ENCODE assay signal across 1 cellular context in genomic region chr11:65859134-65859811, GRCh38.
TF ChIP-seq lines count a peak whose summit lies in the region.

No MANE protein-coding gene starts in this region.

TF ChIP-seq in K562, 482 proteins besides CTCF, POLR2A, EP300 and RAD21 (continued from another document and continues in another):
- TF ChIP-seq SAP30 (IDR thresholded peaks at IDR 0.05; ENCODE audit: borderline replicate concordance, insufficient read depth, low read depth, low read length, poor library complexity, severe bottlenecking) (no peak), ARNT (IDR thresholded peaks at IDR 0.05) (no peak), ZFP30 (CRISPR knock-in tag; IDR thresholded peaks at IDR 0.05; ENCODE audit: borderline replicate concordance) (no peak), JUNB (CRISPR knock-in tag; conservative IDR thresholded peaks at IDR 0.05) (no peak), HNRNPUL1 (IDR thresholded peaks at IDR 0.05; ENCODE audit: low read length) (no peak), ZFP36 (IDR thresholded peaks at IDR 0.05; ENCODE audit: low read depth, low read length, partially characterized antibody) (peak; percentile 62), RB1 (IDR thresholded peaks at IDR 0.05; ENCODE audit: low read depth) (peak; percentile 75), ZNF436 (CRISPR knock-in tag; IDR thresholded peaks at IDR 0.05) (no peak), MLX (CRISPR knock-in tag; conservative IDR thresholded peaks at IDR 0.05) (no peak), ATF7 (IDR thresholded peaks at IDR 0.05) (peak; percentile 63; the same call in 1 of the 2 replicates), NONO (IDR thresholded peaks at IDR 0.05; ENCODE audit: low read depth in 2 of 2, low read length in 1 of 2) (peak; percentile 10 to 45; a peak in 1 of 4 replicates), C11orf30 (IDR thresholded peaks at IDR 0.05; ENCODE audit: low read depth) (no peak), SRSF1 (IDR thresholded peaks at IDR 0.05; ENCODE audit: low read depth, low read length) (no peak), ZNF395 (CRISPR knock-in tag; IDR thresholded peaks at IDR 0.05) (peak; percentile 95), PHF8 (IDR thresholded peaks at IDR 0.05; ENCODE audit: borderline replicate concordance, low read length) (peak; percentile 53; the same call in 1 of the 2 replicates), ZBED1 (IDR thresholded peaks at IDR 0.05) (0 out of 2 replicates have a peak, but pooled peaks have one; percentile 17), HMGN3 (IDR thresholded peaks at IDR 0.05; ENCODE audit: borderline replicate concordance, extremely low read depth, insufficient read length, low read depth, low read length) (peak; percentile 98), POLR2B (IDR thresholded peaks at IDR 0.05; ENCODE audit: low read depth, partially characterized antibody) (peak; percentile 94), MBD2 (IDR thresholded peaks at IDR 0.05; ENCODE audit: borderline replicate concordance, low read depth) (peak; percentile 59), CSDE1 (IDR thresholded peaks at IDR 0.05) (no peak), NCOA6 (IDR thresholded peaks at IDR 0.05) (no peak), CREB3L1 (IDR thresholded peaks at IDR 0.05; ENCODE audit: borderline replicate concordance, low read depth) (no peak), BRD9 (IDR thresholded peaks at IDR 0.05; ENCODE audit: low read depth, partially characterized antibody) (no peak), ETS2 (tag; IDR thresholded peaks at IDR 0.05; ENCODE audit: borderline replicate concordance, poor library complexity, severe bottlenecking) (no peak), ZNF212 (CRISPR knock-in tag; IDR thresholded peaks at IDR 0.05) (no peak), SAFB (IDR thresholded peaks at IDR 0.05; ENCODE audit: borderline replicate concordance, low read depth, low read length) (peak; percentile 20; the same call in 1 of the 2 replicates), FOXK2 (conservative IDR thresholded peaks at IDR 0.05 in 1 of 2, IDR thresholded peaks at IDR 0.05 in 1 of 2; ENCODE audit: low read depth in 2 of 2) (peak; percentile 4 to 41; a peak in 2 of 4 replicates), CC2D1A (IDR thresholded peaks at IDR 0.05) (no peak), SETDB1 (IDR thresholded peaks at IDR 0.05; ENCODE audit: low read length) (no peak), E4F1 (CRISPR knock-in tag; IDR thresholded peaks at IDR 0.05; ENCODE audit: borderline replicate concordance) (no peak), ZNF121 (CRISPR knock-in tag; conservative IDR thresholded peaks at IDR 0.05) (no peak), NFYB (IDR thresholded peaks at IDR 0.05; ENCODE audit: extremely low read depth, insufficient read length) (peak; percentile 26), MEIS2 (IDR thresholded peaks at IDR 0.05; ENCODE audit: partially characterized antibody) (no peak), LEF1 (IDR thresholded peaks at IDR 0.05) (no peak), ZNF316 (IDR thresholded peaks at IDR 0.05) (no peak), ZNF311 (CRISPR knock-in tag; IDR thresholded peaks at IDR 0.05) (no peak), ZNF174 (CRISPR knock-in tag; IDR thresholded peaks at IDR 0.05) (no peak), ZNF143 (CRISPR knock-in tag; IDR thresholded peaks at IDR 0.05) (peak; percentile 44; the same call in 1 of the 2 replicates), RFX5 (IDR thresholded peaks at IDR 0.05; ENCODE audit: low read depth, low read length) (no peak), ZNF778 (CRISPR knock-in tag; IDR thresholded peaks at IDR 0.05) (no peak), SRSF7 (optimal IDR thresholded peaks at IDR 0.05; ENCODE audit: low read depth, low read length) (no peak), ZNF280B (CRISPR knock-in tag; IDR thresholded peaks at IDR 0.05) (no peak)
- TF ChIP-seq, protein P1, sequence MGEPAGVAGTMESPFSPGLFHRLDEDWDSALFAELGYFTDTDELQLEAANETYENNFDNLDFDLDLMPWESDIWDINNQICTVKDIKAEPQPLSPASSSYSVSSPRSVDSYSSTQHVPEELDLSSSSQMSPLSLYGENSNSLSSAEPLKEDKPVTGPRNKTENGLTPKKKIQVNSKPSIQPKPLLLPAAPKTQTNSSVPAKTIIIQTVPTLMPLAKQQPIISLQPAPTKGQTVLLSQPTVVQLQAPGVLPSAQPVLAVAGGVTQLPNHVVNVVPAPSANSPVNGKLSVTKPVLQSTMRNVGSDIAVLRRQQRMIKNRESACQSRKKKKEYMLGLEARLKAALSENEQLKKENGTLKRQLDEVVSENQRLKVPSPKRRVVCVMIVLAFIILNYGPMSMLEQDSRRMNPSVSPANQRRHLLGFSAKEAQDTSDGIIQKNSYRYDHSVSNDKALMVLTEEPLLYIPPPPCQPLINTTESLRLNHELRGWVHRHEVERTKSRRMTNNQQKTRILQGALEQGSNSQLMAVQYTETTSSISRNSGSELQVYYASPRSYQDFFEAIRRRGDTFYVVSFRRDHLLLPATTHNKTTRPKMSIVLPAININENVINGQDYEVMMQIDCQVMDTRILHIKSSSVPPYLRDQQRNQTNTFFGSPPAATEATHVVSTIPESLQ (CRISPR knock-in tag; IDR thresholded peaks at IDR 0.05): no peak
- TF ChIP-seq, protein P2, sequence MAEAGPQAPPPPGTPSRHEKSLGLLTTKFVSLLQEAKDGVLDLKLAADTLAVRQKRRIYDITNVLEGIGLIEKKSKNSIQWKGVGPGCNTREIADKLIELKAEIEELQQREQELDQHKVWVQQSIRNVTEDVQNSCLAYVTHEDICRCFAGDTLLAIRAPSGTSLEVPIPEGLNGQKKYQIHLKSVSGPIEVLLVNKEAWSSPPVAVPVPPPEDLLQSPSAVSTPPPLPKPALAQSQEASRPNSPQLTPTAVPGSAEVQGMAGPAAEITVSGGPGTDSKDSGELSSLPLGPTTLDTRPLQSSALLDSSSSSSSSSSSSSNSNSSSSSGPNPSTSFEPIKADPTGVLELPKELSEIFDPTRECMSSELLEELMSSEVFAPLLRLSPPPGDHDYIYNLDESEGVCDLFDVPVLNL (CRISPR knock-in tag; IDR thresholded peaks at IDR 0.05; ENCODE audit: low read depth): no peak
- TF ChIP-seq, protein P3, sequence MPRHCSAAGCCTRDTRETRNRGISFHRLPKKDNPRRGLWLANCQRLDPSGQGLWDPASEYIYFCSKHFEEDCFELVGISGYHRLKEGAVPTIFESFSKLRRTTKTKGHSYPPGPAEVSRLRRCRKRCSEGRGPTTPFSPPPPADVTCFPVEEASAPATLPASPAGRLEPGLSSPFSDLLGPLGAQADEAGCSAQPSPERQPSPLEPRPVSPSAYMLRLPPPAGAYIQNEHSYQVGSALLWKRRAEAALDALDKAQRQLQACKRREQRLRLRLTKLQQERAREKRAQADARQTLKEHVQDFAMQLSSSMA (CRISPR knock-in tag; IDR thresholded peaks at IDR 0.05): no peak
- TF ChIP-seq, protein P4, sequence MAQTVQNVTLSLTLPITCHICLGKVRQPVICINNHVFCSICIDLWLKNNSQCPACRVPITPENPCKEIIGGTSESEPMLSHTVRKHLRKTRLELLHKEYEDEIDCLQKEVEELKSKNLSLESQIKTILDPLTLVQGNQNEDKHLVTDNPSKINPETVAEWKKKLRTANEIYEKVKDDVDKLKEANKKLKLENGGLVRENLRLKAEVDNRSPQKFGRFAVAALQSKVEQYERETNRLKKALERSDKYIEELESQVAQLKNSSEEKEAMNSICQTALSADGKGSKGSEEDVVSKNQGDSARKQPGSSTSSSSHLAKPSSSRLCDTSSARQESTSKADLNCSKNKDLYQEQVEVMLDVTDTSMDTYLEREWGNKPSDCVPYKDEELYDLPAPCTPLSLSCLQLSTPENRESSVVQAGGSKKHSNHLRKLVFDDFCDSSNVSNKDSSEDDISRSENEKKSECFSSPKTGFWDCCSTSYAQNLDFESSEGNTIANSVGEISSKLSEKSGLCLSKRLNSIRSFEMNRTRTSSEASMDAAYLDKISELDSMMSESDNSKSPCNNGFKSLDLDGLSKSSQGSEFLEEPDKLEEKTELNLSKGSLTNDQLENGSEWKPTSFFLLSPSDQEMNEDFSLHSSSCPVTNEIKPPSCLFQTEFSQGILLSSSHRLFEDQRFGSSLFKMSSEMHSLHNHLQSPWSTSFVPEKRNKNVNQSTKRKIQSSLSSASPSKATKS (CRISPR knock-in tag; IDR thresholded peaks at IDR 0.05): no peak
- TF ChIP-seq, protein P5, sequence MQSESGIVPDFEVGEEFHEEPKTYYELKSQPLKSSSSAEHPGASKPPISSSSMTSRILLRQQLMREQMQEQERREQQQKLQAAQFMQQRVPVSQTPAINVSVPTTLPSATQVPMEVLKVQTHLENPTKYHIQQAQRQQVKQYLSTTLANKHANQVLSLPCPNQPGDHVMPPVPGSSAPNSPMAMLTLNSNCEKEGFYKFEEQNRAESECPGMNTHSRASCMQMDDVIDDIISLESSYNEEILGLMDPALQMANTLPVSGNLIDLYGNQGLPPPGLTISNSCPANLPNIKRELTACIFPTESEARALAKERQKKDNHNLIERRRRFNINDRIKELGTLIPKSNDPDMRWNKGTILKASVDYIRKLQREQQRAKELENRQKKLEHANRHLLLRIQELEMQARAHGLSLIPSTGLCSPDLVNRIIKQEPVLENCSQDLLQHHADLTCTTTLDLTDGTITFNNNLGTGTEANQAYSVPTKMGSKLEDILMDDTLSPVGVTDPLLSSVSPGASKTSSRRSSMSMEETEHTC (IDR thresholded peaks at IDR 0.05): no peak
- TF ChIP-seq, protein P6, sequence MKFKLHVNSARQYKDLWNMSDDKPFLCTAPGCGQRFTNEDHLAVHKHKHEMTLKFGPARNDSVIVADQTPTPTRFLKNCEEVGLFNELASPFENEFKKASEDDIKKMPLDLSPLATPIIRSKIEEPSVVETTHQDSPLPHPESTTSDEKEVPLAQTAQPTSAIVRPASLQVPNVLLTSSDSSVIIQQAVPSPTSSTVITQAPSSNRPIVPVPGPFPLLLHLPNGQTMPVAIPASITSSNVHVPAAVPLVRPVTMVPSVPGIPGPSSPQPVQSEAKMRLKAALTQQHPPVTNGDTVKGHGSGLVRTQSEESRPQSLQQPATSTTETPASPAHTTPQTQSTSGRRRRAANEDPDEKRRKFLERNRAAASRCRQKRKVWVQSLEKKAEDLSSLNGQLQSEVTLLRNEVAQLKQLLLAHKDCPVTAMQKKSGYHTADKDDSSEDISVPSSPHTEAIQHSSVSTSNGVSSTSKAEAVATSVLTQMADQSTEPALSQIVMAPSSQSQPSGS (CRISPR knock-in tag; IDR thresholded peaks at IDR 0.05): no peak
- TF ChIP-seq, protein P7, sequence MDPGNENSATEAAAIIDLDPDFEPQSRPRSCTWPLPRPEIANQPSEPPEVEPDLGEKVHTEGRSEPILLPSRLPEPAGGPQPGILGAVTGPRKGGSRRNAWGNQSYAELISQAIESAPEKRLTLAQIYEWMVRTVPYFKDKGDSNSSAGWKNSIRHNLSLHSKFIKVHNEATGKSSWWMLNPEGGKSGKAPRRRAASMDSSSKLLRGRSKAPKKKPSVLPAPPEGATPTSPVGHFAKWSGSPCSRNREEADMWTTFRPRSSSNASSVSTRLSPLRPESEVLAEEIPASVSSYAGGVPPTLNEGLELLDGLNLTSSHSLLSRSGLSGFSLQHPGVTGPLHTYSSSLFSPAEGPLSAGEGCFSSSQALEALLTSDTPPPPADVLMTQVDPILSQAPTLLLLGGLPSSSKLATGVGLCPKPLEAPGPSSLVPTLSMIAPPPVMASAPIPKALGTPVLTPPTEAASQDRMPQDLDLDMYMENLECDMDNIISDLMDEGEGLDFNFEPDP (CRISPR knock-in tag; IDR thresholded peaks at IDR 0.05): no peak
